ENCODE assay signal across 8 cellular contexts in genomic region chr1:212566522-212567479, GRCh38. TPM values are rescaled to one million over a fixed set of nuclear protein-coding genes. Genes with fewer than 3 reads are reported as not detected.
DNase-seq lines count a peak whose midpoint lies in the region; ATAC-seq and TF ChIP-seq lines count a peak whose summit lies in the region.

No MANE protein-coding gene starts in this region.

- H3K79me2 ChIP-seq in neural progenitor cell (ENCODE audit: low read depth) = no peaks in the 10 kb centered on the region

- no peaks in the 10 kb centered on the region for H3K36me3 Mint-ChIP-seq in CD14-positive monocyte
- peaks cover 4% of the 10 kb centered on the region for H3K36me3 Mint-ChIP-seq in neural progenitor cell

- H3K4me1 Mint-ChIP-seq in CD14-positive monocyte (peaks cover 27% of the 10 kb centered on the region), neural progenitor cell (peaks cover 56% of the 10 kb centered on the region)

- intact Hi-C loops in CD14-positive monocyte (cut with micrococcal nuclease) = no loop called here

- H3K4me2 ChIP-seq in neural progenitor cell = peak overlapping the region; percentile 48

- no peaks in the 10 kb centered on the region for H3K27me3 ChIP-seq in neural progenitor cell

- no peaks in the 10 kb centered on the region for H3K36me3 ChIP-seq in neural progenitor cell

- no peak overlapping the region for H3K27ac ChIP-seq in neural progenitor cell

- H4K20me1 ChIP-seq in neural progenitor cell (ENCODE audit: low read depth) = no peaks in the 10 kb centered on the region

- no peak overlapping the region for H3K4me3 ChIP-seq in neural progenitor cell

- TF ChIP-seq CTCF in CD14-positive monocyte (IDR thresholded peaks at IDR 0.05) (no peak), neural progenitor cell (IDR thresholded peaks at IDR 0.05) (no peak)

- H3K9me3 Mint-ChIP-seq in CD14-positive monocyte (peaks cover 2 to 7% (median 6%) of the 10 kb centered on the region in 7 donors), neural progenitor cell (peaks cover 9% of the 10 kb centered on the region)

- ATAC-seq in HG03342 (IDR thresholded peaks at IDR 0.05; ENCODE audit: unreplicated experiment) = peak; percentile 97
- peak; percentile 96 for ATAC-seq in esophagus mucosa

- peak overlapping the region; percentile 81 to 100 (median 98) for H3K27ac Mint-ChIP-seq in CD14-positive monocyte
- H3K27ac Mint-ChIP-seq in neural progenitor cell = peak overlapping the region; percentile 99

- no peak overlapping the region for H3K9ac ChIP-seq in neural progenitor cell

- peak overlapping the region; percentile 79 to 98 for H3K4me3 Mint-ChIP-seq in CD14-positive monocyte
- H3K4me3 Mint-ChIP-seq in neural progenitor cell = peak overlapping the region; percentile 84

- H3F3A ChIP-seq in neural progenitor cell (ENCODE audit: low read depth) = peaks cover 8% of the 10 kb centered on the region

- H2AFZ ChIP-seq in neural progenitor cell (replicated peaks) = peak overlapping the region; percentile 13

- H3K4me1 ChIP-seq in neural progenitor cell = peaks cover 15% of the 10 kb centered on the region

- DNase-seq in CD14-positive monocyte (ENCODE audit: low spot score) (peak; percentile 82), GM19238 (ENCODE audit: insufficient read length, low spot score) (peak; percentile 70), NCI-H524 (lab: John Stamatoyannopoulos, UW) (peak; percentile 35 to 71), neural progenitor cell (ENCODE audit: low spot score) (no peak), superior temporal gyrus (ENCODE audit: extremely low spot score) (peak; percentile 61)
- DNase-seq in activated CD8-positive, alpha-beta memory T cell treated with anti-CD3 and anti-CD28 coated beads for 4 hours (ENCODE audit: low read depth in 2 of 2) = peak; percentile 31 to 57

- peaks cover 2 to 7% (median 5%) of the 10 kb centered on the region in 3 donors for H3K27me3 Mint-ChIP-seq in CD14-positive monocyte (ENCODE audit: low read depth in 3 of 3)
- peaks cover 8% of the 10 kb centered on the region for H3K27me3 Mint-ChIP-seq in neural progenitor cell (ENCODE audit: insufficient read depth, low read depth)

- H3K9me3 ChIP-seq in neural progenitor cell (ENCODE audit: low read depth) = no peaks in the 10 kb centered on the region

RNA-seq across cellular contexts. Expression of gene ATF3, which starts 41.8 kb away (rescaled TPM):
- 10 to 100 TPM; 10.4 to 13.3 TPM for polyA plus RNA-seq in CD14-positive monocyte
- total RNA-seq in esophagus mucosa (2.7 TPM), neural progenitor cell (ENCODE audit: low replicate concordance) (7.2 and 7.8 TPM in 2 replicates)
